In the genomic region with DNA sequence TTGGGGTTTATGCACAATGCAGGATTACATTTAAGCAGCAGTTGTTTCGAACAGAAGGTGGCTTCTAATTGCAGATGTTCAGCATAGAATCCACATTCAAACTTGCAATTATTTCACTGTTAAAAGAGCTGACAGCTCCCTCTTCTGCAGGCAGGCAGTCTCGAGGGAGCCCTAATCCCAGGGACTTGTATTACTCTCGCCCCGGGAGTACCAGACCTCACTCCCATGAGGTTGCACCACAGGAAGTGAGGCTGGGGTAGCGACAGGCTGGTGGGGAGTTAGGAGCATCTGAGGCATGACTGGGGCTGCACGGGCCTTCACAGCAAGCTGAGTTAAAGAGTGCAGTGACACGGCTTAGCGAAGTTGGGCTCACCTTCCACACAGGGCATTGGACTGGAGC, we compare ENCODE assay signal across 24 cellular contexts.
"Had no signal": no experiment of that assay in that cellular context is flagged by ENCODE, and none has a peak within 500 bp of the region (broad histone marks: within the 10 kb centered on the region; RNA-seq: fewer than 3 reads in every experiment).

No MANE protein-coding gene starts in this region.

- H3K9me3 ChIP-seq: breast epithelium, Peyer's patch, SJCRH30, SK-N-SH had no signal

- H3K9me3 Mint-ChIP-seq: activated CD8-positive, alpha-beta T cell treated with anti-CD3 and anti-CD28 coated beads for 36 hours; activated naive CD4-positive, alpha-beta T cell treated with anti-CD3 and anti-CD28 coated beads, Interleukin-2, amount 50 U/mL, for 24 hours had no signal

- ATAC-seq: activated CD4-positive, CD25-positive, alpha-beta regulatory T cell treated with anti-CD3 and anti-CD28 coated beads, Interleukin-2, amount 50 U/mL, for 24 hours; activated CD8-positive, alpha-beta T cell treated with anti-CD3 and anti-CD28 coated beads for 36 hours had no signal

- DNase-seq: activated CD4-positive, alpha-beta T cell treated with anti-CD3 and anti-CD28 coated beads for 4 hours; activated CD8-positive, alpha-beta memory T cell treated with anti-CD3 and anti-CD28 coated beads, Interleukin-2, amount 50 U/mL, for 48 hours; activated CD8-positive, alpha-beta T cell treated with anti-CD3 and anti-CD28 coated beads for 36 hours; activated naive CD4-positive, alpha-beta T cell; activated T-cell treated with anti-CD3 and anti-CD28 coated beads, Interleukin-2, amount 50 U/mL, for 1 hour; caudate nucleus; Kasumi-1; NCI-H1092; NCI-H1417; NCI-H1930; NCI-H2107; NCI-H2171 treated with DMSO at 0.1 percent for 48 hours; NCI-H345; NCI-H510A; NCI-H526 treated with DMSO at 0.1 percent for 48 hours; Peyer's patch; Right ventricle myocardium superior; SJCRH30; SK-N-SH; T-helper 1 cell had no signal

- H3K27ac Mint-ChIP-seq: activated CD8-positive, alpha-beta T cell treated with anti-CD3 and anti-CD28 coated beads for 36 hours; activated naive CD4-positive, alpha-beta T cell treated with anti-CD3 and anti-CD28 coated beads, Interleukin-2, amount 50 U/mL, for 24 hours had no signal

- H3K4me3 Mint-ChIP-seq: activated CD8-positive, alpha-beta T cell treated with anti-CD3 and anti-CD28 coated beads for 36 hours; activated naive CD4-positive, alpha-beta T cell treated with anti-CD3 and anti-CD28 coated beads, Interleukin-2, amount 50 U/mL, for 24 hours had no signal

- H3K27me3 ChIP-seq: breast epithelium, Peyer's patch, SJCRH30 had no signal

- H3K36me3 Mint-ChIP-seq: activated naive CD4-positive, alpha-beta T cell treated with anti-CD3 and anti-CD28 coated beads, Interleukin-2, amount 50 U/mL, for 24 hours had no signal

- H3K4me3 ChIP-seq: breast epithelium, Peyer's patch, SJCRH30 had no signal

- H3K4me1 Mint-ChIP-seq: activated naive CD4-positive, alpha-beta T cell treated with anti-CD3 and anti-CD28 coated beads, Interleukin-2, amount 50 U/mL, for 24 hours had no signal

- H3K4me1 ChIP-seq: breast epithelium, Peyer's patch, SJCRH30 had no signal

- H3K27ac ChIP-seq: breast epithelium, Peyer's patch, RWPE1, SJCRH30 had no signal

- H3K36me3 ChIP-seq: breast epithelium, Peyer's patch, SJCRH30 had no signal
